ENCODE assay signal across 1 cellular context in the genomic region with DNA sequence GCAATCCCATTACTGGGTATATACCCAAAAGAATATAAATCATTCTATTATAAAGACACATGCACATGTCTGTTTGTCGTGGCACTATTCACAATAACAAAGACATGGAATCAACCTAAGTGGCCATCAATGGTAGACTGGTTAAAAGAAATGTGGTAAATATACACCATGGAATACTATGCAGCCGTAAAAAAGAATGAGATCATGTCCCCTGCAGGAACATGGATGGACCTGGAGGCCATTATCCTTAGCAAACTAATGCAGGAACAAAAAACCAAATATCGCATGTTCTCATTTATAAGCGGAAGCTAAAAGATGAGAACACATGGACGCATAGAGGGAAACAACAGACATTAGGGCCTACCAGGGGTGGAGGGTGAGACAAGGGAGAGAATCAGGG. TPM values are rescaled to one million over a fixed set of nuclear protein-coding genes. Genes with fewer than 3 reads are reported as not detected.
"Had no signal": no experiment of that assay in that cellular context is flagged by ENCODE, and none has a peak within 500 bp of the region (broad histone marks: within the 10 kb centered on the region; RNA-seq: fewer than 3 reads in every experiment).

No MANE protein-coding gene starts in this region.

RNA-seq across cellular contexts. Expression of gene COL28A1, which starts 25.9 kb away (rescaled TPM):
- total RNA-seq: M059J had no signal
